1 cellular context compared by ENCODE assay signal in the genomic region with DNA sequence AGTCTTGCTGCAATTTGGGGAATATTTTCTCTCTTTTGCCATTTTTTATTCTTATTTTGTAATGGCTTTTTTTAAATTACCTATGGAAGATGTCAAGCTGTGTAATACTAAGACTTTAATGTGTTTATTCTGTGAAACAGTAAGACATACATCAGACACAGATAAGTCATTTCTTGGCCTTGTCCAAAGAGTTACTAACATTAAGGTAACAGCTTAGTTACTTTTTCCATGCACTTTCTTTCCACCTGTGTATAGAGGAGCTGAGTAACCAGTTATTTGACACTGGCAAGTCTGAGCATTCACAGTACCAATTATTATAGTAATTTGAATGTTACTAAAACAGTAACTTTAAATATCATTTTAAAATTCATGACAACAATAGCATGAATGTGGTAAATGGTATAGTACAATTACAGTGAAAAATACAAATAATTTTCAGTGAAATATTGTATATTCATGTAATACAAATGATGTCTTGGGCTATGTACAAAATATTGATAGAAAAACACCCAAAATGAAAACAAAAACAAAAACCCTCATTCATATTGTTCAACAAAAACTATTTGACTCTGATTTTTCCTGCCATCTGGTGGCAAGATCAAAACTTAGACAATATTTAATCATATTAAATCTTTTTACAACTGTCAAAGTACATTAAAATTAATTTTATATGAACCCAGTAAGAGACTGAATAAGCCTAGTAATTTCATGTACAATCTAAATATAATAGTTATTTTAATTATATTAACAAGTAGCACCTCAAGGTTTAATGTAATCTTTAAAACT.
TF ChIP-seq lines count a peak whose summit lies in the region.

No MANE protein-coding gene starts in this region.

TF ChIP-seq in IMR-90, 13 proteins besides CTCF, POLR2A, EP300 and RAD21 (continued from another document):
- TF ChIP-seq, protein P1, sequence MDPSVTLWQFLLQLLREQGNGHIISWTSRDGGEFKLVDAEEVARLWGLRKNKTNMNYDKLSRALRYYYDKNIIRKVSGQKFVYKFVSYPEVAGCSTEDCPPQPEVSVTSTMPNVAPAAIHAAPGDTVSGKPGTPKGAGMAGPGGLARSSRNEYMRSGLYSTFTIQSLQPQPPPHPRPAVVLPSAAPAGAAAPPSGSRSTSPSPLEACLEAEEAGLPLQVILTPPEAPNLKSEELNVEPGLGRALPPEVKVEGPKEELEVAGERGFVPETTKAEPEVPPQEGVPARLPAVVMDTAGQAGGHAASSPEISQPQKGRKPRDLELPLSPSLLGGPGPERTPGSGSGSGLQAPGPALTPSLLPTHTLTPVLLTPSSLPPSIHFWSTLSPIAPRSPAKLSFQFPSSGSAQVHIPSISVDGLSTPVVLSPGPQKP (IDR thresholded peaks at IDR 0.05; ENCODE audit: borderline replicate concordance, low read depth, low read length) = no peak
- peak; percentile 32 for TF ChIP-seq SMC3 (IDR thresholded peaks at IDR 0.05; ENCODE audit: low read depth, low read length)
